Comparison of ENCODE assay signal across 8 cellular contexts in genomic region chr3:19948192-19948591, GRCh38. TPM values are rescaled to one million over a fixed set of nuclear protein-coding genes. Genes with fewer than 3 reads are reported as not detected.
DNase-seq lines count a peak whose midpoint lies in the region; ATAC-seq and TF ChIP-seq lines count a peak whose summit lies in the region.

No MANE protein-coding gene starts in this region.

- H3K9me3 Mint-ChIP-seq in chondrocyte (ENCODE audit: low read depth) = no peaks in the 10 kb centered on the region

- H3K4me1 ChIP-seq in A673 (ENCODE audit: insufficient read depth, low read length, poor library complexity, severe bottlenecking) = peaks cover 7% of the 10 kb centered on the region
- H3K4me1 ChIP-seq in muscle layer of duodenum (ENCODE audit: control insufficient read depth in 1 of 2, insufficient read depth in 2 of 2, low read length in 2 of 2) = peaks cover 14 to 29% of the 10 kb centered on the region in 2 donors

- intact Hi-C loops in A673 (cut with micrococcal nuclease; ENCODE audit: unreplicated experiment) = loop anchor here (5.0 kb wide), 1 partner anchor 94 kb away; the partner anchor contains the start of gene KAT2B

- no peaks in the 10 kb centered on the region for H3K9me3 ChIP-seq in A673 (ENCODE audit: low read depth, low read length, poor library complexity, severe bottlenecking)
- H3K9me3 ChIP-seq in muscle layer of duodenum (ENCODE audit: control insufficient read depth in 1 of 2, low read length in 2 of 2) = no peaks in the 10 kb centered on the region

- peaks cover 4% of the 10 kb centered on the region for H3K36me3 Mint-ChIP-seq in chondrocyte (ENCODE audit: low read depth)

- no peaks in the 10 kb centered on the region for H3K27me3 Mint-ChIP-seq in chondrocyte (ENCODE audit: low read depth)

- H3K27ac ChIP-seq in A673 (ENCODE audit: low read depth, low read length, poor library complexity, severe bottlenecking) = peak overlapping the region; percentile 93
- peak overlapping the region; percentile 94 for H3K27ac ChIP-seq in muscle layer of duodenum (ENCODE audit: low read length)

- TSS peak; percentile 51 for BruUV-seq in A673 (replicated peaks; lab: Mats Ljungman, UMichigan)

- H3K27me3 ChIP-seq in A673 (replicated peaks; ENCODE audit: insufficient read depth, low read depth, low read length, poor library complexity) (no peaks in the 10 kb centered on the region), muscle layer of duodenum (ENCODE audit: low read depth, low read length) (no peaks in the 10 kb centered on the region)

- H3K4me3 ChIP-seq in A673 (ENCODE audit: low read depth, low read length, poor library complexity, severe bottlenecking) (peak overlapping the region; percentile 90), muscle layer of duodenum (ENCODE audit: low read depth in 1 of 2, low read length in 2 of 2) (peak overlapping the region; percentile 82 to 92)
- peak overlapping the region; percentile 76 for H3K4me3 ChIP-seq in Jurkat, Clone E6-1 (ENCODE audit: low read length)

- H3K4me1 Mint-ChIP-seq in chondrocyte (ENCODE audit: low read depth) = peaks cover 49% of the 10 kb centered on the region

- H3K27ac Mint-ChIP-seq in chondrocyte (ENCODE audit: unreplicated experiment) = peak overlapping the region; percentile 100

- DNase-seq in A673 (ENCODE audit: low spot score) (no peak), chondrocyte (ENCODE audit: low spot score) (no peak), NCI-H2227 treated with DMSO at 0.1 percent for 48 hours (lab: John Stamatoyannopoulos, UW) (no peak), nucleus accumbens (lab: John Stamatoyannopoulos, UW) (no peak)
- no peak for DNase-seq in Jurkat, Clone E6-1 (ENCODE audit: low read depth, low spot score)
- DNase-seq in stimulated activated CD4-positive, alpha-beta T cell treated with anti-CD3 and anti-CD28 coated beads, Interleukin-2, amount 100 ng/mL, for 24 hours = no peak

- no peak for TF ChIP-seq CTCF in A673 (conservative IDR thresholded peaks at IDR 0.05; ENCODE audit: low read depth, low read length)
- TF ChIP-seq CTCF in chondrocyte (IDR thresholded peaks at IDR 0.05) = no peak

- CTCF ChIA-PET in A673 (lab: Charles Lee) = no interaction called here

- H3K4me3 Mint-ChIP-seq in chondrocyte (ENCODE audit: unreplicated experiment) = peak overlapping the region; percentile 96

- H3K36me3 ChIP-seq in A673 (ENCODE audit: insufficient read depth, low read length, poor library complexity, severe bottlenecking) (peaks cover 21% of the 10 kb centered on the region), muscle layer of duodenum (ENCODE audit: control insufficient read depth in 1 of 2, insufficient read depth in 2 of 2, low read length in 2 of 2) (peaks cover 6 to 13% of the 10 kb centered on the region in 2 donors)

- POLR2A ChIA-PET in A673 (lab: Charles Lee; ENCODE audit: low non-redundant PET) = no interaction called here

- ATAC-seq in HG03097 (IDR thresholded peaks at IDR 0.05; ENCODE audit: low FRiP score, unreplicated experiment) = no peak

RNA-seq across cellular contexts. Expression of gene RAB5A, which starts 1.3 kb away (rescaled TPM):
- 49.7 and 50.1 TPM in 2 replicates for total RNA-seq in A673 (2021)
- polyA plus RNA-seq in Jurkat, Clone E6-1 (2012; ENCODE audit: insufficient read depth, insufficient read length) = 30.5 TPM
- total RNA-seq in chondrocyte = 70.6 to 81.1 TPM (median 76.0 TPM) in 3 replicates

RNA-seq across cellular contexts. Expression of gene EFHB, which starts 14.2 kb away (rescaled TPM):
- total RNA-seq in A673 (2021) (0.68 TPM in 1 of 2 replicates, not detected in the other), chondrocyte (0.37 to 1.6 TPM (median 1.0 TPM) in 3 replicates)
- polyA plus RNA-seq in Jurkat, Clone E6-1 (2012; ENCODE audit: insufficient read depth, insufficient read length) = 1.5 TPM
